ENCODE assay signal across 7 cellular contexts in genomic region chr12:54853933-54854538, GRCh38.
DNase-seq lines count a peak whose midpoint lies in the region; ATAC-seq and TF ChIP-seq lines count a peak whose summit lies in the region.

MUCL1 (plus strand) TSS chr12:54854516; CDS start chr12:54854583, 67 bp downstream.

- H3K9me3 Mint-ChIP-seq in activated naive CD8-positive, alpha-beta T cell treated with anti-CD3 and anti-CD28 coated beads, Interleukin-2, amount 50 U/mL, for 24 hours: no peaks in the 10 kb centered on the region

- H3K4me3 Mint-ChIP-seq in activated naive CD8-positive, alpha-beta T cell treated with anti-CD3 and anti-CD28 coated beads, Interleukin-2, amount 50 U/mL, for 24 hours: no peak within 1 kb of the TSS

- H3K27me3 Mint-ChIP-seq in activated naive CD8-positive, alpha-beta T cell treated with anti-CD3 and anti-CD28 coated beads, Interleukin-2, amount 50 U/mL, for 24 hours: no peaks in the 10 kb centered on the region

- H3K27ac Mint-ChIP-seq in activated naive CD8-positive, alpha-beta T cell treated with anti-CD3 and anti-CD28 coated beads, Interleukin-2, amount 50 U/mL, for 24 hours: no peak within 1 kb of the TSS

- no peak for TF ChIP-seq POLR2A in GM18505 (IDR thresholded peaks at IDR 0.05; ENCODE audit: borderline replicate concordance, extremely low read depth, insufficient read depth, insufficient read length)

- H3K4me1 Mint-ChIP-seq in activated naive CD8-positive, alpha-beta T cell treated with anti-CD3 and anti-CD28 coated beads, Interleukin-2, amount 50 U/mL, for 24 hours: peaks cover 52% of the 10 kb centered on the region

- no peaks in the 10 kb centered on the region for H3K36me3 Mint-ChIP-seq in activated naive CD8-positive, alpha-beta T cell treated with anti-CD3 and anti-CD28 coated beads, Interleukin-2, amount 50 U/mL, for 24 hours (ENCODE audit: low read depth)

- peak; percentile 90 for ATAC-seq in GM18505 (IDR thresholded peaks at IDR 0.05; ENCODE audit: unreplicated experiment)
- ATAC-seq in HG02798 (IDR thresholded peaks at IDR 0.05; ENCODE audit: poor library complexity, unreplicated experiment): peak; percentile 98
- ATAC-seq in activated naive CD8-positive, alpha-beta T cell treated with anti-CD3 and anti-CD28 coated beads, Interleukin-2, amount 50 U/mL, for 24 hours: peak; percentile 98

- DNase-seq in NCI-H1417 treated with DMSO at 0.1 percent for 48 hours (lab: John Stamatoyannopoulos, UW) (peak; percentile 47), SW 1271 (lab: John Stamatoyannopoulos, UW) (peak; percentile 5 to 67), iPS-NIHi11 (ENCODE audit: low spot score) (peak; percentile 80)
- DNase-seq in activated naive CD8-positive, alpha-beta T cell treated with anti-CD3 and anti-CD28 coated beads, Interleukin-2, amount 50 U/mL, for 24 hours: peak; percentile 79
- DNase-seq in stimulated activated CD4-positive, alpha-beta T cell treated with anti-CD3 and anti-CD28 coated beads, Interleukin-2, amount 100 ng/mL, for 4 hours (ENCODE audit: low read depth): peak; percentile 73

Comparison
In these comparisons a context has a peak if more than half of its experiments do, and no peak if none do; other contexts are left out.
1. Peak in every context shown above with its lines: DNase-seq and ATAC-seq.